ENCODE assay signal across 1 cellular context in the genomic region with DNA sequence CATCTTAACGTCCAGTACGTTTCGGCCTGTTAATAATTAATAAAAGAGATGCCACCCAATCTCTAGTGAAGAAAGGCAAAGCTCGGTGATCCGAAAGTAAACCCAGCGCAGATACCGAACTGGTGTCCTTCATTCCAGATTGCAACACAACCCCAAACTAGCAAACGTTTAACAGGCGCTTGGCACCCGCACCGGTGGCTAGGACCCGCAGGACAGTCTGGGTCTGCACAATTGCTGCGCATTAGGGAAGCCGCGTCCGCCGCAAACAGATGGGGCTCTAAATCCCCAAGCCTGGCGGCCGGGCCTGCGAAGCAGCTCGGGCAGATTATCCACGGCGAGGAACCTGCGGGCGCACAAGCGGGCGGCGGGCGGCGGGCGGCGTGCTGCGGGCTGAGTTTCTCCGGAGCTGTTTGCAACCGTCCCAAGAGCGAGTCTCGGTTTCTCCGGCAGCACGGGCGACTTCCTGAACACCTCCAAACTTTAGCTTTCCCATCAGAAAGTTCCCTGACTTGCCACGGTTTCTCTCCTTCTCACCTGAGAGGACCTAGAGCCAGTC.
TF ChIP-seq lines count a peak whose summit lies in the region.

No MANE protein-coding gene starts in this region.

TF ChIP-seq in SK-N-SH treated with all-trans-retinoic acid at 6 μM for 48 hours, 23 proteins besides CTCF, POLR2A, EP300 and RAD21 (continued from another document):
- TF ChIP-seq, protein P1, sequence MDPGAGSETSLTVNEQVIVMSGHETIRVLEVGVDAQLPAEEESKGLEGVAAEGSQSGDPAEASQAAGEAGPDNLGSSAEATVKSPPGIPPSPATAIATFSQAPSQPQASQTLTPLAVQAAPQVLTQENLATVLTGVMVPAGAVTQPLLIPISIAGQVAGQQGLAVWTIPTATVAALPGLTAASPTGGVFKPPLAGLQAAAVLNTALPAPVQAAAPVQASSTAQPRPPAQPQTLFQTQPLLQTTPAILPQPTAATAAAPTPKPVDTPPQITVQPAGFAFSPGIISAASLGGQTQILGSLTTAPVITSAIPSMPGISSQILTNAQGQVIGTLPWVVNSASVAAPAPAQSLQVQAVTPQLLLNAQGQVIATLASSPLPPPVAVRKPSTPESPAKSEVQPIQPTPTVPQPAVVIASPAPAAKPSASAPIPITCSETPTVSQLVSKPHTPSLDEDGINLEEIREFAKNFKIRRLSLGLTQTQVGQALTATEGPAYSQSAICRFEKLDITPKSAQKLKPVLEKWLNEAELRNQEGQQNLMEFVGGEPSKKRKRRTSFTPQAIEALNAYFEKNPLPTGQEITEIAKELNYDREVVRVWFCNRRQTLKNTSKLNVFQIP (CRISPR knock-in tag; IDR thresholded peaks at IDR 0.05; ENCODE audit: borderline replicate concordance, low read depth), result no peak
- no peak for TF ChIP-seq ZNF565 (CRISPR knock-in tag; conservative IDR thresholded peaks at IDR 0.05; ENCODE audit: low read depth)
